ENCODE assay signal across 13 cellular contexts in genomic region chr9:94951591-94952115, GRCh38.
DNase-seq lines count a peak whose midpoint lies in the region; ATAC-seq and TF ChIP-seq lines count a peak whose summit lies in the region.
"Had no signal": no experiment of that assay in that cellular context is flagged by ENCODE, and none has a peak within 500 bp of the region (broad histone marks: within the 10 kb centered on the region; RNA-seq: fewer than 3 reads in every experiment).

No MANE protein-coding gene starts in this region.

- POLR2A ChIA-PET in activated CD4-positive, alpha-beta T cell treated with anti-CD3 and anti-CD28 coated beads, Interleukin-2, amount 10 ng/mL, durations not matched to agents 7 days and 5 days (lab: Charles Lee) = no interaction called here

- ATAC-seq in HG03280 (IDR thresholded peaks at IDR 0.05; ENCODE audit: unreplicated experiment) = no peak
- ATAC-seq: WTC11 had no signal

- H3K27me3 Mint-ChIP-seq in activated CD4-positive, alpha-beta T cell treated with anti-CD3 and anti-CD28 coated beads, Interleukin-2, amount 10 ng/mL, durations not matched to agents 7 days and 5 days = no peaks in the 10 kb centered on the region

- H3K27ac ChIP-seq in epithelial cell of prostate (peak overlapping the region; percentile 78), muscle layer of duodenum (ENCODE audit: low read length) (peak overlapping the region; percentile 64), transverse colon (peak overlapping the region in 3 of 4 donors; percentile 42 to 56 (median 45))

- H3K4me3 ChIP-seq in muscle layer of duodenum (ENCODE audit: low read depth in 1 of 2, low read length in 2 of 2) = no peak overlapping the region
- no peak overlapping the region for H3K4me3 ChIP-seq in transverse colon
- H3K4me3 ChIP-seq in lower leg skin (ENCODE audit: low read depth, poor library complexity, severe bottlenecking) = no peak overlapping the region
- H3K4me3 ChIP-seq in H7 (ENCODE audit: insufficient read depth, low read depth, low read length) = no peak overlapping the region

- H3K36me3 ChIP-seq in muscle layer of duodenum (ENCODE audit: control insufficient read depth in 1 of 2, insufficient read depth in 2 of 2, low read length in 2 of 2) = peaks cover 0 to 8% of the 10 kb centered on the region in 2 donors
- H3K36me3 ChIP-seq in transverse colon = no peaks in the 10 kb centered on the region
- H3K36me3 ChIP-seq in H7 (replicated peaks; ENCODE audit: control insufficient read depth, insufficient read depth, low read length) = no peaks in the 10 kb centered on the region

- WGBS in transverse colon (ENCODE audit: low coverage in 1 of 2), 2 donors = 24 to 53% methylated on average over 2 to 3 of the region's 3 CpGs
- 47 to 57% methylated on average over 3 of the region's 3 CpGs for WGBS in lower leg skin, 2 donors

- no peak for DNase-seq in activated CD4-positive, alpha-beta T cell treated with anti-CD3 and anti-CD28 coated beads, Interleukin-2, amount 10 ng/mL, durations not matched to agents 7 days and 5 days
- DNase-seq in activated CD4-positive, alpha-beta T cell treated with anti-CD3 and anti-CD28 coated beads, Interleukin-2, amount 50 U/mL, for 48 hours = no peak
- DNase-seq in epithelial cell of prostate (ENCODE audit: low read depth, low spot score) (no peak), transverse colon (peak; percentile 49), lower leg skin (ENCODE audit: low spot score in 2 of 2) (no peak), H7 (no peak)
- DNase-seq: foreskin melanocyte; NCI-H226; stimulated activated CD4-positive, alpha-beta T cell treated with anti-CD3 and anti-CD28 coated beads, Interleukin-12 subunit alpha, Interleukin-12 subunit beta, amount 100 ng/mL, for 4 hours had no signal

- peaks cover 34% of the 10 kb centered on the region for H3K4me1 Mint-ChIP-seq in activated CD4-positive, alpha-beta T cell treated with anti-CD3 and anti-CD28 coated beads, Interleukin-2, amount 10 ng/mL, durations not matched to agents 7 days and 5 days

- no peaks in the 10 kb centered on the region for H3K27me3 ChIP-seq in muscle layer of duodenum (ENCODE audit: low read depth, low read length)
- H3K27me3 ChIP-seq in transverse colon = no peaks in the 10 kb centered on the region
- H3K27me3 ChIP-seq in H7 (ENCODE audit: control insufficient read depth, insufficient read depth, low read length) = no peaks in the 10 kb centered on the region

- H3K9me3 ChIP-seq in muscle layer of duodenum (ENCODE audit: control insufficient read depth in 1 of 2, low read length in 2 of 2) (no peaks in the 10 kb centered on the region), transverse colon (no peaks in the 10 kb centered on the region)

- CTCF ChIA-PET in activated CD4-positive, alpha-beta T cell treated with anti-CD3 and anti-CD28 coated beads, Interleukin-2, amount 10 ng/mL, durations not matched to agents 7 days and 5 days (lab: Charles Lee) = interaction anchor here (1.4 kb wide), 1 partner anchor 13 kb away, joined by 6 read pairs; no protein-coding TSS in a partner anchor

- in situ Hi-C loops in transverse colon (cut with MboI; ENCODE audit: low pct_ligation_motif_present in 1 of 4, low pct_unique_long_range_greater_than_20kb in 1 of 4, low sequenced_read_pairs in 3 of 4) = no loop called here

- no peaks in the 10 kb centered on the region for H3K9me3 Mint-ChIP-seq in activated CD4-positive, alpha-beta T cell treated with anti-CD3 and anti-CD28 coated beads, Interleukin-2, amount 10 ng/mL, durations not matched to agents 7 days and 5 days
- H3K9me3 Mint-ChIP-seq: activated T-helper 2 cell treated with anti-CD3 and anti-CD28 coated beads, Interferon-gamma antibody, Interleukin-2, Interleukin-4, amounts not matched to agents 10 μg/mL and 5 μg/mL and 100 μg/mL, durations not matched to agents 14 hours and 24 hours and 36 hours; WTC11 had no signal

- intact Hi-C loops in transverse colon (cut with DNase I; ENCODE audit: low total_unique reads) (no loop called here), lower leg skin (cut with DNase I; ENCODE audit: low total_unique reads) (no loop called here)

- TF ChIP-seq EP300 in transverse colon (IDR thresholded peaks at IDR 0.05; ENCODE audit: low read depth) = no peak

- TF ChIP-seq POLR2A in transverse colon (IDR thresholded peaks at IDR 0.05) = no peak
- no peak for TF ChIP-seq POLR2A in lower leg skin (IDR thresholded peaks at IDR 0.05)

- no peak for TF ChIP-seq CTCF in transverse colon (IDR thresholded peaks at IDR 0.05)
- TF ChIP-seq CTCF in lower leg skin (IDR thresholded peaks at IDR 0.05) = no peak

- H3K36me3 Mint-ChIP-seq in activated CD4-positive, alpha-beta T cell treated with anti-CD3 and anti-CD28 coated beads, Interleukin-2, amount 10 ng/mL, durations not matched to agents 7 days and 5 days (ENCODE audit: low read depth) = peaks cover 6% of the 10 kb centered on the region

- peak overlapping the region; percentile 23 for H3K4me3 Mint-ChIP-seq in activated CD4-positive, alpha-beta T cell treated with anti-CD3 and anti-CD28 coated beads, Interleukin-2, amount 10 ng/mL, durations not matched to agents 7 days and 5 days
- H3K4me3 Mint-ChIP-seq: WTC11 had no signal

- peak overlapping the region; percentile 78 for H3K27ac Mint-ChIP-seq in activated CD4-positive, alpha-beta T cell treated with anti-CD3 and anti-CD28 coated beads, Interleukin-2, amount 10 ng/mL, durations not matched to agents 7 days and 5 days

- H3K4me1 ChIP-seq in muscle layer of duodenum (ENCODE audit: control insufficient read depth in 1 of 2, insufficient read depth in 2 of 2, low read length in 2 of 2) (peaks cover 8 to 16% of the 10 kb centered on the region in 2 donors), transverse colon (peaks cover 18 to 27% (median 24%) of the 10 kb centered on the region in 4 donors)
